20 cellular contexts compared by ENCODE assay signal in genomic region chr1:204206121-204206520, GRCh38. TPM values are rescaled to one million over a fixed set of nuclear protein-coding genes. Genes with fewer than 3 reads are reported as not detected.
DNase-seq lines count a peak whose midpoint lies in the region; ATAC-seq and TF ChIP-seq lines count a peak whose summit lies in the region.
"Had no signal": no experiment of that assay in that cellular context is flagged by ENCODE, and none has a peak within 500 bp of the region (broad histone marks: within the 10 kb centered on the region; RNA-seq: fewer than 3 reads in every experiment).

No MANE protein-coding gene starts in this region.

- no peak overlapping the region for H3K4me3 Mint-ChIP-seq in GM23338
- H3K4me3 Mint-ChIP-seq: activated CD4-positive, alpha-beta T cell treated with anti-CD3 and anti-CD28 coated beads, Interleukin-2, amount 10 ng/mL, durations not matched to agents 24 days and 14 days; activated naive CD4-positive, alpha-beta T cell treated with anti-CD3 and anti-CD28 coated beads, Interleukin-2, amount 50 U/mL, for 24 hours had no signal

- H3F3A ChIP-seq in GM23338 (replicated peaks; ENCODE audit: low read depth), result peaks cover 5% of the 10 kb centered on the region; the same call in 1 of the 2 replicates

- H3K4me3 ChIP-seq in AG04449 (ENCODE audit: low read depth, low read length), result no peak overlapping the region
- H3K4me3 ChIP-seq in GM23338, result no peak overlapping the region
- no peak overlapping the region for H3K4me3 ChIP-seq in foreskin fibroblast (ENCODE audit: low read depth in 1 of 2, low read length in 2 of 2)
- H3K4me3 ChIP-seq: breast epithelium, mucosa of descending colon, upper lobe of right lung had no signal

- no peaks in the 10 kb centered on the region for H3K36me3 Mint-ChIP-seq in GM23338 (ENCODE audit: low read depth)
- H3K36me3 Mint-ChIP-seq: activated naive CD4-positive, alpha-beta T cell treated with anti-CD3 and anti-CD28 coated beads, Interleukin-2, amount 50 U/mL, for 24 hours had no signal

- DNase-seq in AG04449 (ENCODE audit: low read depth, low spot score), result no peak
- DNase-seq in GM23338 (ENCODE audit: low spot score), result peak; percentile 24
- peak; percentile 8 for DNase-seq in amniotic stem cell (lab: John Stamatoyannopoulos, UW)
- DNase-seq in foreskin fibroblast, result peak in 1 of 2 donors; percentile 31
- DNase-seq in stimulated activated naive CD8-positive, alpha-beta T cell treated with anti-CD3 and anti-CD28 coated beads, Interleukin-15, Interleukin-2, amounts not matched to agents 100 U/mL and 50 U/mL, for 24 hours, result no peak
- DNase-seq in RWPE1 (ENCODE audit: low spot score), result no peak
- DNase-seq: activated CD4-positive, alpha-beta T cell treated with anti-CD3 and anti-CD28 coated beads, Interleukin-2, amount 10 ng/mL, durations not matched to agents 24 days and 14 days; Calu3; effector memory CD4-positive, alpha-beta T cell; mucosa of descending colon; NCI-H1105; SHP77; stimulated activated naive CD4-positive, alpha-beta T cell treated with Interleukin-2 at 50 U/mL for 16 hours; T-helper 9 cell; upper lobe of right lung had no signal

- no peaks in the 10 kb centered on the region for H3K9me3 Mint-ChIP-seq in GM23338
- H3K9me3 Mint-ChIP-seq: activated CD4-positive, alpha-beta T cell treated with anti-CD3 and anti-CD28 coated beads, Interleukin-2, amount 10 ng/mL, durations not matched to agents 24 days and 14 days; activated naive CD4-positive, alpha-beta T cell treated with anti-CD3 and anti-CD28 coated beads, Interleukin-2, amount 50 U/mL, for 24 hours had no signal

- TF ChIP-seq CTCF in AG04449 (IDR thresholded peaks at IDR 0.05; ENCODE audit: insufficient read depth, low read length, missing control alignments) (peak; percentile 13), GM23338 (conservative IDR thresholded peaks at IDR 0.05; ENCODE audit: low read depth in 2 of 2) (no peak; a peak in 1 of 4 replicates), foreskin fibroblast (IDR thresholded peaks at IDR 0.05; ENCODE audit: low read depth, low read length) (peak; percentile 12), RWPE1 (conservative IDR thresholded peaks at IDR 0.05; ENCODE audit: low read depth) (no peak)

- H3K79me2 ChIP-seq in GM23338 (replicated peaks; ENCODE audit: insufficient read depth), result no peaks in the 10 kb centered on the region

- peaks cover 2% of the 10 kb centered on the region for H3K27me3 Mint-ChIP-seq in GM23338 (ENCODE audit: insufficient read depth, low read depth, poor library complexity)

- H3K27ac ChIP-seq in GM23338 (ENCODE audit: low read depth) (no peak overlapping the region), RWPE1 (no peak overlapping the region)
- H3K27ac ChIP-seq: upper lobe of right lung had no signal

- no peaks in the 10 kb centered on the region for H3K4me1 ChIP-seq in GM23338 (ENCODE audit: insufficient read depth)
- H3K4me1 ChIP-seq: breast epithelium, upper lobe of right lung had no signal

- peaks cover 3% of the 10 kb centered on the region; the same call in 2 of the 3 replicates for H3K4me1 Mint-ChIP-seq in GM23338
- H3K4me1 Mint-ChIP-seq: activated CD4-positive, alpha-beta T cell treated with anti-CD3 and anti-CD28 coated beads, Interleukin-2, amount 10 ng/mL, durations not matched to agents 24 days and 14 days had no signal

- H3K4me2 ChIP-seq in GM23338, result no peak overlapping the region

- no peaks in the 10 kb centered on the region for H3K9me2 ChIP-seq in GM23338 (ENCODE audit: insufficient read depth)

- CTCF ChIA-PET in AG04449 (lab: Yijun Ruan, JAX), result interaction anchor here (0.6 to 12.7 kb wide), 46 partner anchors 8 to 601 kb away, joined by 3 to 548 read pairs (median 14); partner anchors contain the start of genes ETNK2, GOLT1A, KISS1 and PLEKHA6
- CTCF ChIA-PET in RWPE1 (lab: Yijun Ruan, JAX), result interaction anchor here (0.7 to 7.3 kb wide), 11 partner anchors 12 to 156 kb away, joined by 3 to 144 read pairs (median 8); partner anchors contain the start of gene REN

- no peaks in the 10 kb centered on the region; the same call in none of the 2 replicates for H4K20me1 ChIP-seq in GM23338 (replicated peaks; ENCODE audit: insufficient read depth)

- ATAC-seq in GM23338 (no peak), GM21447 (IDR thresholded peaks at IDR 0.05; ENCODE audit: unreplicated experiment) (no peak), HG02852 (IDR thresholded peaks at IDR 0.05; ENCODE audit: unreplicated experiment) (no peak)
- ATAC-seq in stimulated activated naive CD8-positive, alpha-beta T cell treated with anti-CD3 and anti-CD28 coated beads, Interleukin-15, Interleukin-2, amounts not matched to agents 100 U/mL and 50 U/mL, for 24 hours, result no peak
- ATAC-seq: mucosa of descending colon, upper lobe of right lung had no signal

- no peak overlapping the region for H3K27ac Mint-ChIP-seq in GM23338
- H3K27ac Mint-ChIP-seq: activated CD4-positive, alpha-beta T cell treated with anti-CD3 and anti-CD28 coated beads, Interleukin-2, amount 10 ng/mL, durations not matched to agents 24 days and 14 days; activated naive CD4-positive, alpha-beta T cell treated with anti-CD3 and anti-CD28 coated beads, Interleukin-2, amount 50 U/mL, for 24 hours had no signal

- POLR2A ChIA-PET in AG04449 (lab: Yijun Ruan, JAX) (no interaction called here), RWPE1 (lab: Yijun Ruan, JAX; ENCODE audit: low non-redundant PET) (no interaction called here)

- no peaks in the 10 kb centered on the region for H3K27me3 ChIP-seq in GM23338 (ENCODE audit: insufficient read depth)
- H3K27me3 ChIP-seq: breast epithelium, upper lobe of right lung had no signal

- H2AFZ ChIP-seq in GM23338, result no peak overlapping the region

- no peaks in the 10 kb centered on the region for H3K36me3 ChIP-seq in GM23338 (ENCODE audit: insufficient read depth)
- H3K36me3 ChIP-seq: breast epithelium, upper lobe of right lung had no signal

TF ChIP-seq in GM23338, 12 proteins besides CTCF, POLR2A, EP300 and RAD21:
- TF ChIP-seq STAT1 (IDR thresholded peaks at IDR 0.05; ENCODE audit: unreplicated experiment) (no peak), EZH2phosphoT487 (IDR thresholded peaks at IDR 0.05; ENCODE audit: unreplicated experiment) (no peak), POLR2AphosphoS5 (IDR thresholded peaks at IDR 0.05; ENCODE audit: low read depth) (no peak), CREB1 (CRISPR knock-in tag; IDR thresholded peaks at IDR 0.05; ENCODE audit: low read depth) (no peak), ZNF114 (CRISPR knock-in tag; IDR thresholded peaks at IDR 0.05) (no peak)
- TF ChIP-seq, protein P1, sequence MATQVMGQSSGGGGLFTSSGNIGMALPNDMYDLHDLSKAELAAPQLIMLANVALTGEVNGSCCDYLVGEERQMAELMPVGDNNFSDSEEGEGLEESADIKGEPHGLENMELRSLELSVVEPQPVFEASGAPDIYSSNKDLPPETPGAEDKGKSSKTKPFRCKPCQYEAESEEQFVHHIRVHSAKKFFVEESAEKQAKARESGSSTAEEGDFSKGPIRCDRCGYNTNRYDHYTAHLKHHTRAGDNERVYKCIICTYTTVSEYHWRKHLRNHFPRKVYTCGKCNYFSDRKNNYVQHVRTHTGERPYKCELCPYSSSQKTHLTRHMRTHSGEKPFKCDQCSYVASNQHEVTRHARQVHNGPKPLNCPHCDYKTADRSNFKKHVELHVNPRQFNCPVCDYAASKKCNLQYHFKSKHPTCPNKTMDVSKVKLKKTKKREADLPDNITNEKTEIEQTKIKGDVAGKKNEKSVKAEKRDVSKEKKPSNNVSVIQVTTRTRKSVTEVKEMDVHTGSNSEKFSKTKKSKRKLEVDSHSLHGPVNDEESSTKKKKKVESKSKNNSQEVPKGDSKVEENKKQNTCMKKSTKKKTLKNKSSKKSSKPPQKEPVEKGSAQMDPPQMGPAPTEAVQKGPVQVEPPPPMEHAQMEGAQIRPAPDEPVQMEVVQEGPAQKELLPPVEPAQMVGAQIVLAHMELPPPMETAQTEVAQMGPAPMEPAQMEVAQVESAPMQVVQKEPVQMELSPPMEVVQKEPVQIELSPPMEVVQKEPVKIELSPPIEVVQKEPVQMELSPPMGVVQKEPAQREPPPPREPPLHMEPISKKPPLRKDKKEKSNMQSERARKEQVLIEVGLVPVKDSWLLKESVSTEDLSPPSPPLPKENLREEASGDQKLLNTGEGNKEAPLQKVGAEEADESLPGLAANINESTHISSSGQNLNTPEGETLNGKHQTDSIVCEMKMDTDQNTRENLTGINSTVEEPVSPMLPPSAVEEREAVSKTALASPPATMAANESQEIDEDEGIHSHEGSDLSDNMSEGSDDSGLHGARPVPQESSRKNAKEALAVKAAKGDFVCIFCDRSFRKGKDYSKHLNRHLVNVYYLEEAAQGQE (IDR thresholded peaks at IDR 0.05; ENCODE audit: unreplicated experiment), result no peak

RNA-seq across cellular contexts. Expression of gene GOLT1A, which starts 7.7 kb away (rescaled TPM):
- total RNA-seq in GM23338 (2014; rRNA removed; shearing (Covaris generic)), result 3.0 and 7.0 TPM in 2 replicates
- 7.2 and 10.7 TPM in 2 replicates for polyA plus RNA-seq in GM23338 (2016; fragmentation: Nextera tagmentation; extraction: Ambion mirVana)
- total RNA-seq: activated CD4-positive, alpha-beta T cell treated with anti-CD3 and anti-CD28 coated beads, Interleukin-2, amount 10 ng/mL, durations not matched to agents 24 days and 14 days; osteocyte had no signal

RNA-seq across cellular contexts. Expression of gene KISS1, which starts 9.8 kb away (rescaled TPM):
- total RNA-seq in GM23338 (2014; rRNA removed; shearing (Covaris generic)), result 0.70 TPM in 1 of 2 replicates, not detected in the other
- polyA plus RNA-seq in GM23338 (2016; fragmentation: Nextera tagmentation; extraction: Ambion mirVana), result not detected in 2 replicates
- total RNA-seq: activated CD4-positive, alpha-beta T cell treated with anti-CD3 and anti-CD28 coated beads, Interleukin-2, amount 10 ng/mL, durations not matched to agents 24 days and 14 days; breast epithelium; Calu3; osteocyte had no signal

RNA-seq across cellular contexts. Expression of gene REN, which starts 40.0 kb away (rescaled TPM):
- not detected in 2 replicates for total RNA-seq in GM23338 (2014; rRNA removed; shearing (Covaris generic))
- not detected in 2 replicates for polyA plus RNA-seq in GM23338 (2016; fragmentation: Nextera tagmentation; extraction: Ambion mirVana)
- total RNA-seq: activated CD4-positive, alpha-beta T cell treated with anti-CD3 and anti-CD28 coated beads, Interleukin-2, amount 10 ng/mL, durations not matched to agents 24 days and 14 days; breast epithelium; Calu3; osteocyte had no signal

RNA-seq across cellular contexts. Expression of gene ETNK2, which starts 54.3 kb away (rescaled TPM):
- 18.9 and 26.2 TPM in 2 replicates for total RNA-seq in GM23338 (2014; rRNA removed; shearing (Covaris generic))
- 7.6 and 9.0 TPM in 2 replicates for polyA plus RNA-seq in GM23338 (2016; fragmentation: Nextera tagmentation; extraction: Ambion mirVana)
- total RNA-seq: activated CD4-positive, alpha-beta T cell treated with anti-CD3 and anti-CD28 coated beads, Interleukin-2, amount 10 ng/mL, durations not matched to agents 24 days and 14 days had no signal

Comparison
In these comparisons a context has a peak if more than half of its experiments do, and no peak if none do; other contexts are left out.
1. DNase-seq: peak in GM23338 (single experiment) and amniotic stem cell (single experiment); none in AG04449 (single experiment), stimulated activated naive CD8-positive, alpha-beta T cell treated with anti-CD3 and anti-CD28 coated beads, Interleukin-15, Interleukin-2, amounts not matched to agents 100 U/mL and 50 U/mL, for 24 hours (single experiment) and RWPE1 (single experiment).
2. CTCF ChIP-seq: peak in AG04449 (single experiment) and foreskin fibroblast (single experiment); none in GM23338 (0 of 2) and RWPE1 (single experiment).